ENCODE assay signal across 8 cellular contexts in genomic region chr11:16632295-16633200, GRCh38.
DNase-seq lines count a peak whose midpoint lies in the region; ATAC-seq, FAIRE-seq and TF ChIP-seq lines count a peak whose summit lies in the region.

No MANE protein-coding gene starts in this region.

- H4K5ac ChIP-seq in H1 (ENCODE audit: insufficient read length, low read depth, low read length): no peak overlapping the region

- H3K79me1 ChIP-seq in H1 (ENCODE audit: low read depth, low read length): no peaks in the 10 kb centered on the region

- H3K14ac ChIP-seq in H1 (ENCODE audit: insufficient read length): no peak overlapping the region

- no peak overlapping the region for H3K23ac ChIP-seq in H1 (ENCODE audit: insufficient read length)

- H3K79me2 ChIP-seq in MM.1S (ENCODE audit: low read length) (no peaks in the 10 kb centered on the region), H1 (ENCODE audit: control insufficient read depth in 1 of 2, insufficient read depth in 2 of 2, low read length in 2 of 2) (no peaks in the 10 kb centered on the region)

- H3K27ac ChIP-seq in 22Rv1 (no peak overlapping the region), MM.1S (ENCODE audit: low read length) (no peak overlapping the region), H1 (ENCODE audit: low read depth, low read length) (no peak overlapping the region)

- no peak for TF ChIP-seq EP300 in H1 (IDR thresholded peaks at IDR 0.05; ENCODE audit: borderline replicate concordance in 1 of 2, low read depth in 2 of 2, low read length in 2 of 2)

- H2AFZ ChIP-seq in MM.1S (ENCODE audit: low read length) (peak overlapping the region; percentile 33; the same call in 1 of the 2 replicates), H1 (ENCODE audit: low read length) (peak overlapping the region; percentile 25)

- no peak overlapping the region for H2BK12ac ChIP-seq in H1 (ENCODE audit: low read depth, low read length)

- H3K4me3 ChIP-seq in MM.1S (ENCODE audit: low read length): no peak overlapping the region
- H3K4me3 ChIP-seq in H1 (ENCODE audit: extremely low read depth in 1 of 4, insufficient read depth in 2 of 4, low read depth in 3 of 4, low read length in 4 of 4): no peak overlapping the region

- no peak overlapping the region for H3K4ac ChIP-seq in H1 (replicated peaks; ENCODE audit: insufficient read length, low read depth, low read length)

- H3K4me2 ChIP-seq in MM.1S (ENCODE audit: low read depth, low read length): no peak overlapping the region
- H3K4me2 ChIP-seq in H1 (ENCODE audit: insufficient read depth in 1 of 2, low read depth in 2 of 2, low read length in 2 of 2): no peak overlapping the region

- POLR2A ChIA-PET in H1 (lab: Charles Lee; ENCODE audit: partially characterized antibody): no interaction called here

- TF ChIP-seq CTCF in 22Rv1 (IDR thresholded peaks at IDR 0.05) (peak; percentile 72), MM.1S (IDR thresholded peaks at IDR 0.05; ENCODE audit: low read length) (peak; percentile 45), H1 (IDR thresholded peaks at IDR 0.05; ENCODE audit: control extremely low read depth in 1 of 3, insufficient read depth in 1 of 3, low read depth in 1 of 3, low read length in 3 of 3) (peak in 2 of 3 experiments; percentile 22 to 57; a peak in 2 of 4 replicates)

- DNase-seq in MM.1S (peak; percentile 34), H1 (ENCODE audit: low read depth in 1 of 2, low spot score in 2 of 2) (peak in 1 of 2 experiments; percentile 55), NCI-H2227 (lab: John Stamatoyannopoulos, UW; ENCODE audit: unreplicated experiment) (no peak), retina (no peak)

- H4K20me1 ChIP-seq in MM.1S (ENCODE audit: insufficient read depth, low read length) (no peaks in the 10 kb centered on the region), H1 (replicated peaks in 1 of 2; ENCODE audit: control insufficient read depth in 1 of 2, insufficient read depth in 2 of 2, low read length in 2 of 2) (no peaks in the 10 kb centered on the region)

- no peak overlapping the region for H3K56ac ChIP-seq in H1 (replicated peaks; ENCODE audit: insufficient read length, low read depth, low read length)

- no peak for FAIRE-seq in H1 (lab: Jason Lieb, UNC)

- 0 out of 2 replicates have a peak overlapping the region, but pooled peaks have one; percentile 57 for H3K18ac ChIP-seq in H1 (ENCODE audit: extremely low read depth, low read length)

- no peaks in the 10 kb centered on the region for H3K23me2 ChIP-seq in H1 (ENCODE audit: low read depth, low read length)

- no peak overlapping the region for H2BK15ac ChIP-seq in H1 (ENCODE audit: low read length)

- WGBS in H1 (ENCODE audit: extremely low coverage in 1 of 2, insufficient coverage in 1 of 2, insufficient read length in 1 of 2, insufficient replicate concordance in 2 of 2, low coverage in 1 of 2, low lambda C conversion rate in 2 of 2, missing lambda C conversion rate in 1 of 2), 2 experiments: 87% methylated on average over 9 of the region's 9 CpGs; no CpG with 5 or more reads in 1 of the 2 experiments

- no peak for TF ChIP-seq POLR2A in H1 (IDR thresholded peaks at IDR 0.05; ENCODE audit: control extremely low read depth in 1 of 2, low read depth in 2 of 2, low read length in 2 of 2)

- H2BK20ac ChIP-seq in H1 (ENCODE audit: low read length): peak overlapping the region; percentile 21; the same call in 1 of the 2 replicates

- CTCF ChIA-PET in H1 (lab: Charles Lee; ENCODE audit: partially characterized antibody): interaction anchor here (0.6 to 2.4 kb wide), 24 partner anchors 13 to 836 kb away, joined by 3 to 10 read pairs (median 4); partner anchors contain the start of gene C11orf58

- no peaks in the 10 kb centered on the region for H3F3A ChIP-seq in MM.1S (ENCODE audit: insufficient read depth, low read length)

- H3K9ac ChIP-seq in MM.1S (ENCODE audit: low read length): no peak overlapping the region
- no peak overlapping the region for H3K9ac ChIP-seq in H1 (replicated peaks in 1 of 4; ENCODE audit: extremely low read depth in 1 of 4, low read depth in 3 of 4, low read length in 3 of 4)

- peak overlapping the region; percentile 54; the same call in 1 of the 2 replicates for H4K8ac ChIP-seq in H1 (ENCODE audit: extremely low read depth, insufficient read depth, low read length)

- peak; percentile 55 to 67 for TF ChIP-seq RAD21 in H1 (IDR thresholded peaks at IDR 0.05 in 1 of 2, conservative IDR thresholded peaks at IDR 0.05 in 1 of 2; ENCODE audit: low read depth in 2 of 2, low read length in 2 of 2)

- peak overlapping the region; percentile 49; the same call in 1 of the 2 replicates for H2BK5ac ChIP-seq in H1 (ENCODE audit: low read depth, low read length)

- H3K4me1 ChIP-seq in MM.1S (ENCODE audit: low read length) (no peaks in the 10 kb centered on the region), H1 (replicated peaks in 1 of 4; ENCODE audit: control insufficient read depth in 3 of 4, insufficient read depth in 4 of 4, low read length in 3 of 4) (no peaks in the 10 kb centered on the region)

- H3K36me3 ChIP-seq in MM.1S (replicated peaks; ENCODE audit: insufficient read depth, low read length) (no peaks in the 10 kb centered on the region), H1 (ENCODE audit: control insufficient read depth in 2 of 4, insufficient read depth in 4 of 4, low read length in 3 of 4) (no peaks in the 10 kb centered on the region)

- no peaks in the 10 kb centered on the region for H3K27me3 ChIP-seq in MM.1S (replicated peaks; ENCODE audit: insufficient read depth, low read length)
- no peaks in the 10 kb centered on the region for H3K27me3 ChIP-seq in H1 (replicated peaks in 1 of 4; ENCODE audit: control insufficient read depth in 3 of 4, extremely low read depth in 1 of 4, insufficient read depth in 3 of 4, low read length in 3 of 4)

- H2BK120ac ChIP-seq in H1 (replicated peaks; ENCODE audit: low read depth, low read length): no peak overlapping the region

- ATAC-seq in GM18907 (IDR thresholded peaks at IDR 0.05; ENCODE audit: unreplicated experiment): peak; percentile 45
- no peak for ATAC-seq in activated CD4-positive, CD25-positive, alpha-beta regulatory T cell treated with anti-CD3 and anti-CD28 coated beads, Interleukin-2, amount 50 U/mL, for 24 hours
- no peak for ATAC-seq in HG03196 (IDR thresholded peaks at IDR 0.05; ENCODE audit: unreplicated experiment)

- H2AK5ac ChIP-seq in H1 (ENCODE audit: low read depth, low read length): no peak overlapping the region

- no peaks in the 10 kb centered on the region for H3K9me2 ChIP-seq in MM.1S (replicated peaks; ENCODE audit: insufficient read depth, low read length)

- H4K91ac ChIP-seq in H1 (replicated peaks; ENCODE audit: insufficient read length, low read length): no peak overlapping the region

- H3K9me3 ChIP-seq in MM.1S (replicated peaks; ENCODE audit: insufficient read depth, low read length) (no peaks in the 10 kb centered on the region), H1 (ENCODE audit: insufficient read depth in 2 of 2, low read depth in 1 of 2, low read length in 1 of 2) (peaks cover 14% of the 10 kb centered on the region in 2 experiments)

TF ChIP-seq in H1, 55 proteins besides CTCF, POLR2A, EP300 and RAD21 (continues in another document):
- TF ChIP-seq SIRT6 (IDR thresholded peaks at IDR 0.05; ENCODE audit: low read length): no peak
- no peak for TF ChIP-seq EZH2 (IDR thresholded peaks at IDR 0.05; ENCODE audit: low read depth, low read length, severe bottlenecking)
- TF ChIP-seq CBX8 (IDR thresholded peaks at IDR 0.05; ENCODE audit: borderline replicate concordance, low read depth, low read length): no peak
